19 cellular contexts compared by ENCODE assay signal in the genomic region with DNA sequence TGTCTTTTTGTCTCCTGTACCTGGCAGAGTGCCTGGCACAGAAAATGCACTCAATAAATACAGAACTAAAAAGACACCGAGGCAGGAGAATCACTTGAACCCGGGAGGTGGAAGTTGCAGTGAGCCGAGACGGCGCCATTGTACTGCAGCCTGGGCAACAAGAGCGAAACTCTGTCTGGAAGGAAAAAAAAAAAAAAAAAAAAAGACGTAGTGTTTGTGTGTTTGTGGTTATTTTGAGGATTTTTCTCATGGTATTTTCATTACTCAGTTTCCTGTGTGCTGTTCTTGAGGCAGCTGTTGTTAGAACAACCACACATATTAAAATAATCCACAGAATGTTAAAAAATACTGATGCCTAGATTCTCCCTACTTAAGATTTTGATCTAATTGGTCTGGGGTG.
DNase-seq lines count a peak whose midpoint lies in the region; ATAC-seq and TF ChIP-seq lines count a peak whose summit lies in the region.
"Had no signal": no experiment of that assay in that cellular context is flagged by ENCODE, and none has a peak within 500 bp of the region (broad histone marks: within the 10 kb centered on the region; RNA-seq: fewer than 3 reads in every experiment).

No MANE protein-coding gene starts in this region.

- H3K79me1 ChIP-seq in mesenchymal stem cell (replicated peaks; ENCODE audit: low read length, poor library complexity, severe bottlenecking), result no peaks in the 10 kb centered on the region

- H4K8ac ChIP-seq in mesenchymal stem cell (ENCODE audit: low read length), result no peak overlapping the region

- in situ Hi-C loops in brain microvascular endothelial cell (cut with HindIII; ENCODE audit: low pct_ligation_motif_present, low sequenced_read_pairs), result no loop called here

- TF ChIP-seq POLR2A in testis (IDR thresholded peaks at IDR 0.05), result no peak

- H3K4me1 ChIP-seq in mesenchymal stem cell (ENCODE audit: control insufficient read depth, insufficient read depth, low read depth, low read length), result peaks cover 2% of the 10 kb centered on the region
- no peaks in the 10 kb centered on the region for H3K4me1 ChIP-seq in testis
- H3K4me1 ChIP-seq: Peyer's patch, vagina had no signal

- peak overlapping the region; percentile 37 for H3K4me2 ChIP-seq in mesenchymal stem cell (ENCODE audit: low read length, poor library complexity, severe bottlenecking)

- H4K91ac ChIP-seq in mesenchymal stem cell (ENCODE audit: low read length), result no peak overlapping the region

- no peak overlapping the region for H3K23ac ChIP-seq in mesenchymal stem cell (ENCODE audit: low read length in 2 of 2)

- H2BK15ac ChIP-seq in mesenchymal stem cell (ENCODE audit: low read depth, poor library complexity, severe bottlenecking), result no peak overlapping the region

- ATAC-seq in HG03342 (IDR thresholded peaks at IDR 0.05; ENCODE audit: unreplicated experiment), result no peak
- ATAC-seq: activated naive CD4-positive, alpha-beta T cell treated with anti-CD3 and anti-CD28 coated beads, Interleukin-2, amount 50 U/mL, for 72 hours; stimulated activated naive CD8-positive, alpha-beta T cell treated with anti-CD3 and anti-CD28 coated beads, Interleukin-15, amount 100 ng/mL, for 72 hours; T-helper 17 cell had no signal

- H3K18ac ChIP-seq in mesenchymal stem cell (ENCODE audit: low read depth in 1 of 2, low read length in 2 of 2), result no peak overlapping the region

- no peak overlapping the region for H3K4ac ChIP-seq in mesenchymal stem cell (ENCODE audit: low read depth in 1 of 2, low read length in 2 of 2)

- no peak overlapping the region for H2BK5ac ChIP-seq in mesenchymal stem cell (ENCODE audit: low read depth, low read length, poor library complexity, severe bottlenecking)

- H3K4me3 ChIP-seq in brain microvascular endothelial cell (ENCODE audit: low read depth, low read length), result no peak overlapping the region
- no peak overlapping the region for H3K4me3 ChIP-seq in mesenchymal stem cell (ENCODE audit: insufficient read depth in 1 of 2, low read depth in 1 of 2, low read length in 2 of 2)
- no peak overlapping the region for H3K4me3 ChIP-seq in dorsolateral prefrontal cortex
- H3K4me3 ChIP-seq in testis, result no peak overlapping the region
- H3K4me3 ChIP-seq: Peyer's patch, vagina had no signal

- H3K9ac ChIP-seq in mesenchymal stem cell (ENCODE audit: low read length), result no peak overlapping the region

- no peak overlapping the region for H2AK5ac ChIP-seq in mesenchymal stem cell (ENCODE audit: low read length, severe bottlenecking)

- WGBS in mesenchymal stem cell, result 35% methylated on average over 6 of the region's 7 CpGs
- 64 to 69% methylated on average over 7 of the region's 7 CpGs for WGBS in testis, 2 donors

- no peak overlapping the region for H3K14ac ChIP-seq in mesenchymal stem cell (ENCODE audit: low read length in 2 of 2)

- H3K27me3 ChIP-seq in brain microvascular endothelial cell (replicated peaks) (no peaks in the 10 kb centered on the region), mesenchymal stem cell (ENCODE audit: control insufficient read depth in 1 of 2, insufficient read depth in 1 of 2, low read length in 2 of 2) (no peaks in the 10 kb centered on the region), dorsolateral prefrontal cortex (peaks cover 0 to 12% (median 0%) of the 10 kb centered on the region in 45 donors), testis (no peaks in the 10 kb centered on the region)
- H3K27me3 ChIP-seq: Peyer's patch, vagina had no signal

- no peak overlapping the region for H2AFZ ChIP-seq in mesenchymal stem cell (ENCODE audit: low read depth, low read length)

- H2BK120ac ChIP-seq in mesenchymal stem cell (ENCODE audit: low read depth, low read length), result no peak overlapping the region

- H3K36me3 ChIP-seq in brain microvascular endothelial cell (replicated peaks) (no peaks in the 10 kb centered on the region), mesenchymal stem cell (ENCODE audit: control insufficient read depth in 1 of 2, insufficient read depth in 2 of 2, low read depth in 1 of 2, low read length in 2 of 2) (no peaks in the 10 kb centered on the region), testis (ENCODE audit: low read depth, missing control alignments) (no peaks in the 10 kb centered on the region)
- H3K36me3 ChIP-seq: Peyer's patch, vagina had no signal

- no peak overlapping the region for H2BK12ac ChIP-seq in mesenchymal stem cell (ENCODE audit: low read length in 2 of 2)

- TF ChIP-seq CTCF in brain microvascular endothelial cell (IDR thresholded peaks at IDR 0.05; ENCODE audit: low read depth, low read length, missing control alignments) (no peak), dorsolateral prefrontal cortex (IDR thresholded peaks at IDR 0.05 in 54 of 56, conservative IDR thresholded peaks at IDR 0.05 in 2 of 56; ENCODE audit: low read depth in 1 of 56, partially characterized antibody in 56 of 56) (no peak), testis (IDR thresholded peaks at IDR 0.05) (no peak)

- H3K27ac ChIP-seq in brain microvascular endothelial cell (peak overlapping the region; percentile 61), mesenchymal stem cell (ENCODE audit: low read length, poor library complexity, severe bottlenecking) (no peak overlapping the region), dorsolateral prefrontal cortex (no peak overlapping the region), testis (no peak overlapping the region)
- H3K27ac ChIP-seq: Peyer's patch, vagina had no signal

- intact Hi-C loops in dorsolateral prefrontal cortex (cut with DNase I), result no loop called here
- intact Hi-C loops in testis (cut with DNase I; ENCODE audit: low total_unique reads), result loop anchor here (10.0 kb wide), 1 partner anchor 564 kb away; no protein-coding TSS in a partner anchor

- H3K9me3 ChIP-seq in mesenchymal stem cell (ENCODE audit: control insufficient read depth, low read length) (no peaks in the 10 kb centered on the region), testis (no peaks in the 10 kb centered on the region)
- H3K9me3 ChIP-seq: Peyer's patch, vagina had no signal

- DNase-seq in Daoy (ENCODE audit: low read depth) (peak; percentile 10), LoVo (ENCODE audit: low spot score) (peak; percentile 16), brain microvascular endothelial cell (peak; percentile 57), mesenchymal stem cell (peak; percentile 82), kidney glomerular epithelial cell (lab: John Stamatoyannopoulos, UW) (no peak), dorsolateral prefrontal cortex (no peak), testis (no peak)
- DNase-seq: CD4-positive, CD25-positive, alpha-beta regulatory T cell; cerebellar nuclear complex; DMS79 treated with DMSO at 0.1 percent for 48 hours; NCI-H187; NCI-H524; Peyer's patch; posterior cingulate gyrus; stimulated activated naive CD8-positive, alpha-beta T cell treated with anti-CD3 and anti-CD28 coated beads, Interleukin-15, amount 100 ng/mL, for 72 hours; T-helper 17 cell had no signal

Comparison
In these comparisons a context has a peak if more than half of its experiments do, and no peak if none do; other contexts are left out.
1. DNase-seq: peak in Daoy (single experiment), LoVo (single experiment), brain microvascular endothelial cell (single experiment) and mesenchymal stem cell (single experiment); none in kidney glomerular epithelial cell (single experiment), dorsolateral prefrontal cortex (0 of 10) and testis (single experiment).